12 cellular contexts compared by ENCODE assay signal in the genomic region with DNA sequence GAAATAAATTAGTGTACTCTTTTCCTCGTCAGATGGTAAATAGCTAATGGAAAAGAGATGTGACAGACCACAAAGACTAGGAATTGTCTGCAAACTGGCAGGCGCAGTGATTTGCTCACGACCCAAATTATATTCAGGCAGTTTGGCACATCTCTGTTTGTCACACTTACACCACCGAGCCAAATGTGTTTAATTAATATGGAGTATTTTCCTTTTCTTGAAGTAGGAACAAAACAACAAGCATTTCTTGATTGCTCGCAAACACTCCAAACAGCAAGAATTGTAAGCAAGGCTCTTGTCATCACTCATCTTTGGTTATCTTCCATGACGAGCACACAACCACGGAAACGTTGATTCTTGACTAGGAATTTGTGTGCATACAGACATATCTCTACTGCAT.
DNase-seq lines count a peak whose midpoint lies in the region; ATAC-seq and TF ChIP-seq lines count a peak whose summit lies in the region.
"Had no signal": no experiment of that assay in that cellular context is flagged by ENCODE, and none has a peak within 500 bp of the region (broad histone marks: within the 10 kb centered on the region; RNA-seq: fewer than 3 reads in every experiment).

No MANE protein-coding gene starts in this region.

- no peak overlapping the region for H3K4ac ChIP-seq in mesendoderm (ENCODE audit: low read depth, low read length)

- H4K5ac ChIP-seq in mesendoderm (ENCODE audit: low read length): no peak overlapping the region

- no peak overlapping the region for H3K27ac Mint-ChIP-seq in Caco-2 (ENCODE audit: unreplicated experiment)
- H3K27ac Mint-ChIP-seq: CD8-positive, alpha-beta memory T cell had no signal

- H3K23ac ChIP-seq in mesendoderm (ENCODE audit: low read length): no peak overlapping the region

- CTCF ChIA-PET in Caco-2 (lab: Charles Lee): no interaction called here

- intact Hi-C loops in Caco-2 (cut with micrococcal nuclease; ENCODE audit: unreplicated experiment): no loop called here

- no peaks in the 10 kb centered on the region for H3K4me1 ChIP-seq in Caco-2
- no peaks in the 10 kb centered on the region for H3K4me1 ChIP-seq in mesendoderm (ENCODE audit: control insufficient read depth, low read depth, low read length)

- no peaks in the 10 kb centered on the region for H3K36me3 Mint-ChIP-seq in Caco-2 (ENCODE audit: insufficient read depth, unreplicated experiment)
- H3K36me3 Mint-ChIP-seq: CD8-positive, alpha-beta memory T cell had no signal

- no peaks in the 10 kb centered on the region for H3K79me1 ChIP-seq in mesendoderm (ENCODE audit: low read length)

- H3K18ac ChIP-seq in mesendoderm (ENCODE audit: low read length): no peak overlapping the region

- no peak overlapping the region for H4K8ac ChIP-seq in mesendoderm (ENCODE audit: low read depth, low read length)

- no peak overlapping the region for H2BK15ac ChIP-seq in mesendoderm (replicated peaks; ENCODE audit: low read depth)

- H3K9me3 Mint-ChIP-seq in Caco-2 (ENCODE audit: unreplicated experiment): no peaks in the 10 kb centered on the region

- DNase-seq in caudate nucleus (lab: John Stamatoyannopoulos, UW): peak in 3 of 61 donors; percentile 18 to 37 (median 20)
- DNase-seq in medulla oblongata (ENCODE audit: extremely low spot score): peak; percentile 38
- DNase-seq in putamen (ENCODE audit: low spot score): peak; percentile 34
- DNase-seq in Caco-2: no peak
- DNase-seq in mesendoderm: no peak
- DNase-seq in GM19240 (ENCODE audit: insufficient read length, low spot score): no peak
- DNase-seq: CD8-positive, alpha-beta memory T cell; DMS53; GF-D8; H7 had no signal

- H3K4me3 Mint-ChIP-seq in Caco-2 (ENCODE audit: unreplicated experiment): no peak overlapping the region
- H3K4me3 Mint-ChIP-seq: CD8-positive, alpha-beta memory T cell had no signal

- no TSS peak for BruUV-seq in Caco-2 (replicated peaks; lab: Mats Ljungman, UMichigan)

- POLR2A ChIA-PET in Caco-2 (lab: Charles Lee): no interaction called here

- H3K4me3 ChIP-seq in Caco-2 (ENCODE audit: low read depth, low read length): no peak overlapping the region
- no peak overlapping the region for H3K4me3 ChIP-seq in mesendoderm (ENCODE audit: low read length)
- H3K4me3 ChIP-seq: A549 had no signal

- H2BK5ac ChIP-seq in mesendoderm (ENCODE audit: low read length): no peak overlapping the region

- H3K4me1 Mint-ChIP-seq in Caco-2 (ENCODE audit: low read depth, unreplicated experiment): no peaks in the 10 kb centered on the region
- H3K4me1 Mint-ChIP-seq: CD8-positive, alpha-beta memory T cell had no signal

- no peak overlapping the region for H3K56ac ChIP-seq in mesendoderm (ENCODE audit: low read length)

- H3K79me2 ChIP-seq in mesendoderm (ENCODE audit: control insufficient read depth, insufficient read depth, low read length): no peaks in the 10 kb centered on the region

- no peaks in the 10 kb centered on the region for H3K27me3 Mint-ChIP-seq in Caco-2 (ENCODE audit: insufficient read depth, unreplicated experiment)
- H3K27me3 Mint-ChIP-seq: CD8-positive, alpha-beta memory T cell had no signal

- peak overlapping the region; percentile 50 for H3K27ac ChIP-seq in caudate nucleus (ENCODE audit: low read depth, low read length)
- no peak overlapping the region for H3K27ac ChIP-seq in mesendoderm (ENCODE audit: low read depth, low read length)
- H3K27ac ChIP-seq: A549 had no signal

- TF ChIP-seq CTCF in Caco-2 (IDR thresholded peaks at IDR 0.05; ENCODE audit: insufficient read depth in 1 of 2, low read depth in 1 of 2, low read length in 1 of 2, severe bottlenecking in 1 of 2, unreplicated experiment in 1 of 2): no peak

- H3K36me3 ChIP-seq in Caco-2 (ENCODE audit: control insufficient read depth, insufficient read depth, low read length) (no peaks in the 10 kb centered on the region), mesendoderm (ENCODE audit: control insufficient read depth, insufficient read depth, low read length) (no peaks in the 10 kb centered on the region)

- no peak overlapping the region for H3K9ac ChIP-seq in mesendoderm (ENCODE audit: low read length)

- no CpG with 5 or more reads among the region's 8 CpGs for WGBS in mesendoderm (ENCODE audit: extremely low coverage, insufficient coverage, low lambda C conversion rate)

- no peak overlapping the region for H3K4me2 ChIP-seq in mesendoderm (ENCODE audit: low read length)
- H3K4me2 ChIP-seq: A549 had no signal

- ATAC-seq in GM19397 (IDR thresholded peaks at IDR 0.05; ENCODE audit: unreplicated experiment): no peak
- ATAC-seq: A549 had no signal

- H3K9me3 ChIP-seq in Caco-2: no peaks in the 10 kb centered on the region
- H3K9me3 ChIP-seq: A549 had no signal

- H2BK120ac ChIP-seq in mesendoderm (ENCODE audit: low read depth, low read length): no peak overlapping the region

- H2AK5ac ChIP-seq in mesendoderm (ENCODE audit: low read length): no peak overlapping the region

- no peaks in the 10 kb centered on the region for H3K27me3 ChIP-seq in Caco-2 (replicated peaks; ENCODE audit: control insufficient read depth, insufficient read depth, low read length)
- H3K27me3 ChIP-seq in mesendoderm (ENCODE audit: insufficient read depth, low read length, poor library complexity): no peaks in the 10 kb centered on the region

Comparison
In these comparisons a context has a peak if more than half of its experiments do, and no peak if none do; other contexts are left out.
1. DNase-seq: peak in medulla oblongata (single experiment) and putamen (single experiment); none in Caco-2 (0 of 2), mesendoderm (single experiment) and GM19240 (single experiment).